Comparison of ENCODE assay signal across 8 cellular contexts in genomic region chr7:27174077-27175004, GRCh38. TPM values are rescaled to one million over a fixed set of nuclear protein-coding genes. Genes with fewer than 3 reads are reported as not detected.
DNase-seq lines count a peak whose midpoint lies in the region; ATAC-seq and TF ChIP-seq lines count a peak whose summit lies in the region.

HOXA10 (minus strand) TSS chr7:27174320; CDS start chr7:27174306, 14 bp downstream.

- H3K4me1 ChIP-seq in neural progenitor cell: no peaks in the 10 kb centered on the region

- no peak within 1 kb of the TSS for H2AFZ ChIP-seq in neural progenitor cell (replicated peaks)

- no peak within 1 kb of the TSS for H3K4me3 ChIP-seq in neural progenitor cell

- H4K20me1 ChIP-seq in neural progenitor cell (ENCODE audit: low read depth): peaks cover 98% of the 10 kb centered on the region

- peak within 1 kb of the TSS; percentile 42 for H3K4me2 ChIP-seq in neural progenitor cell

- no peaks in the 10 kb centered on the region for H3F3A ChIP-seq in neural progenitor cell (ENCODE audit: low read depth)

- peaks cover 100% of the 10 kb centered on the region for H3K27me3 ChIP-seq in neural progenitor cell

- no peaks in the 10 kb centered on the region for H3K79me2 ChIP-seq in neural progenitor cell (ENCODE audit: low read depth)

- ATAC-seq in HG03039 (IDR thresholded peaks at IDR 0.05; ENCODE audit: unreplicated experiment) (no peak), HG02763 (IDR thresholded peaks at IDR 0.05; ENCODE audit: unreplicated experiment) (no peak)

- H3K9me3 ChIP-seq in neural progenitor cell (ENCODE audit: low read depth): no peaks in the 10 kb centered on the region

- H3K4me3 Mint-ChIP-seq in neural progenitor cell: no peak within 1 kb of the TSS

- no peak within 1 kb of the TSS for H3K27ac ChIP-seq in neural progenitor cell

- DNase-seq in GDM1 (lab: John Stamatoyannopoulos, UW): peak; percentile 48
- peak; percentile 7 for DNase-seq in NCI-H2171 (lab: John Stamatoyannopoulos, UW)
- DNase-seq in dermis blood vessel endothelial cell: peak; percentile 45
- no peak for DNase-seq in neural progenitor cell (ENCODE audit: low spot score)
- DNase-seq in stimulated activated CD4-positive, alpha-beta T cell treated with anti-CD3 and anti-CD28 coated beads, Interleukin-2, amount 100 ng/mL, for 24 hours: no peak
- no peak for DNase-seq in AG08396 (ENCODE audit: low spot score)

- H3K36me3 Mint-ChIP-seq in neural progenitor cell: no peaks in the 10 kb centered on the region

- no peaks in the 10 kb centered on the region for H3K36me3 ChIP-seq in neural progenitor cell

- no peak within 1 kb of the TSS for H3K9ac ChIP-seq in neural progenitor cell

- no peak for TF ChIP-seq CTCF in neural progenitor cell (IDR thresholded peaks at IDR 0.05)

- peaks cover 17% of the 10 kb centered on the region for H3K9me3 Mint-ChIP-seq in neural progenitor cell

- H3K27ac Mint-ChIP-seq in neural progenitor cell: no peak within 1 kb of the TSS

- peaks cover 82% of the 10 kb centered on the region for H3K27me3 Mint-ChIP-seq in neural progenitor cell (ENCODE audit: insufficient read depth, low read depth)

- peaks cover 2% of the 10 kb centered on the region for H3K4me1 Mint-ChIP-seq in neural progenitor cell

RNA-seq across cellular contexts. Expression of gene HOXA10, which starts in this region (rescaled TPM):
- total RNA-seq in dermis blood vessel endothelial cell: 3.7 and 4.4 TPM in 2 replicates
- not detected in 2 replicates for total RNA-seq in neural progenitor cell (ENCODE audit: low replicate concordance)

Comparison
In these comparisons a context has a peak if more than half of its experiments do, and no peak if none do; other contexts are left out.
1. DNase-seq: peak in GDM1 (single experiment), NCI-H2171 (single experiment) and dermis blood vessel endothelial cell (single experiment); none in neural progenitor cell (single experiment), stimulated activated CD4-positive, alpha-beta T cell treated with anti-CD3 and anti-CD28 coated beads, Interleukin-2, amount 100 ng/mL, for 24 hours (0 of 2) and AG08396 (single experiment).